1 cellular context compared by ENCODE assay signal in genomic region chr15:90178468-90179435, GRCh38.
TF ChIP-seq lines count a peak whose summit lies in the region.

No MANE protein-coding gene starts in this region.

TF ChIP-seq in GM12878, 131 proteins besides CTCF, POLR2A, EP300 and RAD21 (continued from another document and continues in another):
- TF ChIP-seq ZNF687 (IDR thresholded peaks at IDR 0.05) (no peak), E4F1 (IDR thresholded peaks at IDR 0.05; ENCODE audit: borderline replicate concordance, partially characterized antibody) (no peak), NFIC (IDR thresholded peaks at IDR 0.05; ENCODE audit: low read depth, low read length) (peak; percentile 46; the same call in 1 of the 2 replicates), BACH1 (IDR thresholded peaks at IDR 0.05; ENCODE audit: borderline replicate concordance) (no peak), POLR2AphosphoS5 (IDR thresholded peaks at IDR 0.05; ENCODE audit: low read length) (no peak), SREBF2 (IDR thresholded peaks at IDR 0.05; ENCODE audit: low read length) (no peak), TCF12 (IDR thresholded peaks at IDR 0.05; ENCODE audit: low read depth, low read length) (no peak), ZSCAN29 (IDR thresholded peaks at IDR 0.05) (no peak), CBX3 (IDR thresholded peaks at IDR 0.05; ENCODE audit: borderline replicate concordance, low read depth) (no peak), SMAD1 (IDR thresholded peaks at IDR 0.05; ENCODE audit: low read depth, partially characterized antibody) (no peak), CEBPB (IDR thresholded peaks at IDR 0.05; ENCODE audit: borderline replicate concordance in 1 of 2, low read depth in 2 of 2, low read length in 2 of 2) (no peak), CBX5 (IDR thresholded peaks at IDR 0.05; ENCODE audit: low read depth) (no peak), RBBP5 (conservative IDR thresholded peaks at IDR 0.05) (no peak), SKIL (IDR thresholded peaks at IDR 0.05; ENCODE audit: low read depth, poor library complexity, severe bottlenecking) (peak; percentile 38), HCFC1 (IDR thresholded peaks at IDR 0.05; ENCODE audit: low read length) (no peak), BMI1 (IDR thresholded peaks at IDR 0.05; ENCODE audit: borderline replicate concordance) (no peak), ETV6 (conservative IDR thresholded peaks at IDR 0.05 in 1 of 2, IDR thresholded peaks at IDR 0.05 in 1 of 2; ENCODE audit: borderline replicate concordance in 1 of 2, low read depth in 1 of 2) (no peak), SIX5 (IDR thresholded peaks at IDR 0.05; ENCODE audit: low read depth, low read length, severe bottlenecking) (no peak), MYC (IDR thresholded peaks at IDR 0.05; ENCODE audit: insufficient read depth, insufficient read length, insufficient replicate concordance, low read length, severe bottlenecking) (no peak), MEF2B (IDR thresholded peaks at IDR 0.05; ENCODE audit: partially characterized antibody, poor library complexity, severe bottlenecking) (peak; percentile 81), SREBF1 (IDR thresholded peaks at IDR 0.05; ENCODE audit: low read length) (no peak), HDAC2 (IDR thresholded peaks at IDR 0.05) (no peak), ASH2L (IDR thresholded peaks at IDR 0.05; ENCODE audit: borderline replicate concordance, low read depth) (no peak), SMARCA5 (IDR thresholded peaks at IDR 0.05) (peak; percentile 57; the same call in 1 of the 2 replicates), CEBPZ (IDR thresholded peaks at IDR 0.05; ENCODE audit: low read depth, low read length) (no peak), STAT1 (conservative IDR thresholded peaks at IDR 0.05) (no peak), PBX3 (IDR thresholded peaks at IDR 0.05; ENCODE audit: insufficient replicate concordance, low read depth, low read length) (no peak), IRF3 (IDR thresholded peaks at IDR 0.05) (no peak), E2F8 (IDR thresholded peaks at IDR 0.05; ENCODE audit: low read depth, partially characterized antibody) (no peak), NFXL1 (IDR thresholded peaks at IDR 0.05; ENCODE audit: borderline replicate concordance) (no peak), NR2C2 (IDR thresholded peaks at IDR 0.05; ENCODE audit: borderline replicate concordance, control insufficient read depth, insufficient read length, low read depth) (no peak), GATAD2B (conservative IDR thresholded peaks at IDR 0.05; ENCODE audit: low read depth) (peak; percentile 39; the same call in 1 of the 2 replicates), PRDM15 (CRISPR knock-in tag; IDR thresholded peaks at IDR 0.05) (no peak), USF2 (IDR thresholded peaks at IDR 0.05; ENCODE audit: borderline replicate concordance, low read depth, low read length) (no peak), KLF5 (IDR thresholded peaks at IDR 0.05; ENCODE audit: partially characterized antibody) (no peak), CHD1 (IDR thresholded peaks at IDR 0.05; ENCODE audit: low read depth, low read length) (no peak), MTA2 (IDR thresholded peaks at IDR 0.05; ENCODE audit: low read depth) (peak; percentile 72)
